22 cellular contexts compared by ENCODE assay signal in genomic region chr1:29333008-29333407, GRCh38.
"Had no signal": no experiment of that assay in that cellular context is flagged by ENCODE, and none has a peak within 500 bp of the region (broad histone marks: within the 10 kb centered on the region; RNA-seq: fewer than 3 reads in every experiment).

No MANE protein-coding gene starts in this region.

- H3K27me3 ChIP-seq: upper lobe of right lung had no signal

- DNase-seq: activated CD4-positive, alpha-beta T cell treated with anti-CD3 and anti-CD28 coated beads, Interleukin-2, amount 10 ng/mL, durations not matched to agents 24 days and 14 days; activated CD8-positive, alpha-beta T cell treated with anti-CD3 and anti-CD28 coated beads, Interleukin-2, amount 10 ng/mL, durations not matched to agents 7 days and 5 days; activated gamma-delta T cell; activated naive CD4-positive, alpha-beta T cell treated with anti-CD3 and anti-CD28 coated beads, Interleukin-2, amount 50 U/mL, for 16 hours; activated naive CD8-positive, alpha-beta T cell treated with anti-CD3 and anti-CD28 coated beads, Interleukin-2, amount 50 U/mL, for 24 hours; cortex of kidney; endodermal cell; esophagus squamous epithelium; gastrocnemius medialis; hippocampal formation; kidney glomerular epithelial cell; left ventricle myocardium superior; mammary epithelial cell; natural killer cell; right cardiac atrium; stimulated activated CD4-positive, alpha-beta T cell treated with anti-CD3 and anti-CD28 coated beads, Interleukin-12 subunit alpha, Interleukin-12 subunit beta, amount 100 ng/mL, for 4 hours; stimulated activated CD4-positive, alpha-beta T cell treated with anti-CD3 and anti-CD28 coated beads, Interleukin-4, amount 100 ng/mL, for 4 hours; stimulated activated naive CD8-positive, alpha-beta T cell treated with anti-CD3 and anti-CD28 coated beads, Interleukin-15, Interleukin-2, amounts not matched to agents 100 U/mL and 50 U/mL, for 24 hours had no signal

- H3K27ac ChIP-seq: cardiac muscle cell, esophagus squamous epithelium, gastrocnemius medialis, upper lobe of right lung, VCaP had no signal

- H3K4me3 ChIP-seq: cardiac muscle cell, esophagus squamous epithelium, gastrocnemius medialis, upper lobe of right lung had no signal

- ATAC-seq: activated CD4-positive, CD25-positive, alpha-beta regulatory T cell treated with anti-CD3 and anti-CD28 coated beads, Interleukin-2, amount 50 U/mL, for 24 hours; activated CD8-positive, alpha-beta T cell treated with anti-CD3 and anti-CD28 coated beads, Interleukin-2, amount 10 ng/mL, durations not matched to agents 7 days and 5 days; activated naive CD8-positive, alpha-beta T cell treated with anti-CD3 and anti-CD28 coated beads, Interleukin-2, amount 50 U/mL, for 24 hours; gastrocnemius medialis; left ventricle myocardium superior; natural killer cell; right cardiac atrium; stimulated activated naive CD8-positive, alpha-beta T cell treated with anti-CD3 and anti-CD28 coated beads, Interleukin-15, Interleukin-2, amounts not matched to agents 100 U/mL and 50 U/mL, for 24 hours had no signal

- H3K9me3 ChIP-seq: esophagus squamous epithelium, gastrocnemius medialis, upper lobe of right lung had no signal

- H3K4me1 ChIP-seq: esophagus squamous epithelium, gastrocnemius medialis, upper lobe of right lung had no signal

- H3K36me3 ChIP-seq: cardiac muscle cell, esophagus squamous epithelium, gastrocnemius medialis, upper lobe of right lung had no signal
